In genomic region chr2:219419331-219420197, GRCh38 we compare ENCODE assay signal across 17 cellular contexts. TPM values are rescaled to one million over a fixed set of nuclear protein-coding genes. Genes with fewer than 3 reads are reported as not detected.
DNase-seq lines count a peak whose midpoint lies in the region; ATAC-seq and TF ChIP-seq lines count a peak whose summit lies in the region.
"Had no signal": no experiment of that assay in that cellular context is flagged by ENCODE, and none has a peak within 500 bp of the region (broad histone marks: within the 10 kb centered on the region; RNA-seq: fewer than 3 reads in every experiment).

No MANE protein-coding gene starts in this region.

- H3K27ac ChIP-seq in urinary bladder (ENCODE audit: low read depth), result no peak overlapping the region
- H3K27ac ChIP-seq: breast epithelium had no signal

- TF ChIP-seq CTCF in nephron progenitor cell (IDR thresholded peaks at IDR 0.05), result no peak
- no peak for TF ChIP-seq CTCF in BE2C (IDR thresholded peaks at IDR 0.05; ENCODE audit: low read depth, low read length)

- no peaks in the 10 kb centered on the region for H3K27me3 ChIP-seq in BE2C

- peak; percentile 24 for DNase-seq in SIG-M5 treated with dmso at 0.1 percent for 504 hours (lab: John Stamatoyannopoulos, UW; ENCODE audit: unreplicated experiment)
- DNase-seq in SIG-M5 (lab: John Stamatoyannopoulos, UW), result no peak
- DNase-seq in Right ventricle myocardium superior, result peak; percentile 72
- DNase-seq in nephron progenitor cell, result no peak
- no peak for DNase-seq in BE2C
- no peak for DNase-seq in GDM1 (lab: John Stamatoyannopoulos, UW)
- no peak for DNase-seq in NCI-H748 treated with DMSO at 0.1 percent for 48 hours (lab: John Stamatoyannopoulos, UW)
- DNase-seq: 8988T, hypothalamus, NCI-H1105 treated with DMSO at 0.1 percent for 48 hours, NCI-H524 had no signal

- H3K4me3 ChIP-seq in urinary bladder (ENCODE audit: low read depth, low read length), result peak overlapping the region; percentile 35
- H3K4me3 ChIP-seq in BE2C (ENCODE audit: low read depth, low read length), result no peak overlapping the region

- H3K4me3 Mint-ChIP-seq in nephron progenitor cell, result peak overlapping the region; percentile 60

- no peak overlapping the region for H3K27ac Mint-ChIP-seq in nephron progenitor cell
- H3K27ac Mint-ChIP-seq: progenitor cell of endocrine pancreas had no signal

- peaks cover 27% of the 10 kb centered on the region for H3K27me3 Mint-ChIP-seq in nephron progenitor cell (ENCODE audit: low read depth, poor library complexity)

- no peaks in the 10 kb centered on the region for H3K36me3 ChIP-seq in urinary bladder (ENCODE audit: insufficient read depth)
- no peaks in the 10 kb centered on the region for H3K36me3 ChIP-seq in BE2C
- H3K36me3 ChIP-seq: breast epithelium had no signal

- WGBS in urinary bladder, result 54% methylated on average over 8 of the region's 9 CpGs

- H3K9me3 Mint-ChIP-seq in nephron progenitor cell, result no peaks in the 10 kb centered on the region

- no peaks in the 10 kb centered on the region for H3K36me3 Mint-ChIP-seq in nephron progenitor cell (ENCODE audit: low read depth)

- H3K4me1 Mint-ChIP-seq in nephron progenitor cell, result peaks cover 29% of the 10 kb centered on the region

- ATAC-seq in Right ventricle myocardium superior (ENCODE audit: poor library complexity), result peak; percentile 41

- H3K9me3 ChIP-seq in BE2C, result no peaks in the 10 kb centered on the region
- H3K9me3 ChIP-seq: breast epithelium had no signal

- H3K4me1 ChIP-seq in urinary bladder (ENCODE audit: insufficient read depth) (no peaks in the 10 kb centered on the region), BE2C (no peaks in the 10 kb centered on the region)
- H3K4me1 ChIP-seq: breast epithelium had no signal

- intact Hi-C loops in Right ventricle myocardium superior (cut with DNase I), result no loop called here

RNA-seq across cellular contexts. Expression of gene DES, which starts 1.4 kb away (rescaled TPM):
- total RNA-seq in Right ventricle myocardium superior (12,920 TPM), urinary bladder (1,909 TPM)
- polyA plus RNA-seq in urinary bladder, result 8,236 TPM
- 1.5 TPM for polyA plus RNA-seq in BE2C (2012; ENCODE audit: insufficient read depth, insufficient read length, low read depth)
- total RNA-seq: activated CD8-positive, alpha-beta memory T cell treated with anti-CD3 and anti-CD28 coated beads for 36 hours; endothelial cell of umbilical vein; HT1080; progenitor cell of endocrine pancreas had no signal
- polyA plus RNA-seq: endothelial cell of umbilical vein had no signal

RNA-seq across cellular contexts. Expression of gene SPEG, which starts 15.1 kb away (rescaled TPM):
- 103 TPM for total RNA-seq in Right ventricle myocardium superior
- 31.2 TPM for total RNA-seq in urinary bladder
- polyA plus RNA-seq in urinary bladder, result 226 TPM
- 269 TPM for polyA plus RNA-seq in BE2C (2012; ENCODE audit: insufficient read depth, insufficient read length, low read depth)

RNA-seq across cellular contexts. Expression of gene DNPEP, which starts 31.9 kb away (rescaled TPM):
- total RNA-seq in Right ventricle myocardium superior (76.5 TPM), urinary bladder (36.9 TPM)
- polyA plus RNA-seq in urinary bladder, result 96.8 TPM
- 70.7 TPM for polyA plus RNA-seq in BE2C (2012; ENCODE audit: insufficient read depth, insufficient read length, low read depth)

Comparison
In these comparisons a context has a peak if more than half of its experiments do, and no peak if none do; other contexts are left out.
1. DNase-seq: peak in SIG-M5 treated with dmso at 0.1 percent for 504 hours (single experiment) and Right ventricle myocardium superior (single experiment); none in SIG-M5 (single experiment), nephron progenitor cell (single experiment), BE2C (single experiment), GDM1 (single experiment) and NCI-H748 treated with DMSO at 0.1 percent for 48 hours (single experiment).